9 cellular contexts compared by ENCODE assay signal in the genomic region with DNA sequence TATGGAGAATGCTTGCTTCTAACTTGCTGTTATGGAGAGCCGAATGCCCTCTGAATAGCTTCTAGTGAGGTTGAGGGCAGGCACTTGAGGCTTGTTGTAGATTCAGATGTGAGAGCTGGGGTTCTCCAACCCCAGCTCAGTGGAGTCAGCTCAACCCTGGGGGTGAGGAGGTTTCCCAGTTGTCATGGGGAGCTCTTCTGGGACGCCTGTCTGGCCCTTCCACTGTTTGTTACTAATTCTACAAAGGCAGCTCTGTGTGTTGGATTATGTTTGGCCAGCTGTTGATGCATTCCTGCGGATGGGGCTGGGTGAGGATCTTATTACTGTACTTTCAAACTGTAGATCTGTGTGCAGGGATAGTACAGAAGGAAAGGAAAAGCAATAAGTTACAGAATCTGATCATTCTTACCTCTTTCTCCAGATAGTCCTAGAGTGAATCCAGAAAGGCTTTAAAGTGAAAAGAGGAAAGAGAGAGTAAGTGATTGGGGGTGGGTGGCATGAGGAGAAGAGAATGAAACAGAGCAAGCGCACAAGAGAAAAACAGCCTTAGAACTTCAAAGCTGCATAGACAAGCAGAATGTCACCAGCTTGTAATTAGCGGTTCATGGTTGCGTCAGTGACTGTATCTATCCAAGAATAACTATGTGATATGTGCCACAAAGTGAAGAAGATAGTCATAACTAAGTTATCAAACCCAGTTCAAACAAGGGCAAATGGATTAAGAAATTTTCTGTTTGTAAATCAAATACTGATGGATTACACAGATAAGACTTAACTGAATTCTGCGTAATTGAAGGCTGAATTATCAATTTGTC.
DNase-seq lines count a peak whose midpoint lies in the region; ATAC-seq, FAIRE-seq and TF ChIP-seq lines count a peak whose summit lies in the region.
"Had no signal": no experiment of that assay in that cellular context is flagged by ENCODE, and none has a peak within 500 bp of the region (broad histone marks: within the 10 kb centered on the region; RNA-seq: fewer than 3 reads in every experiment).

No MANE protein-coding gene starts in this region.

- H3K27me3 ChIP-seq in bronchial epithelial cell (ENCODE audit: control insufficient read depth, insufficient read depth, low read length), result no peaks in the 10 kb centered on the region
- no peaks in the 10 kb centered on the region for H3K27me3 ChIP-seq in effector memory CD4-positive, alpha-beta T cell (replicated peaks; ENCODE audit: control insufficient read depth, insufficient read depth, low read length, poor library complexity, severe bottlenecking)

- DNase-seq in GM04504 (ENCODE audit: low read depth) (peak; percentile 35), NCI-H446 treated with DMSO at 0.1 percent for 48 hours (lab: John Stamatoyannopoulos, UW) (peak; percentile 51), bronchial epithelial cell (ENCODE audit: low read depth) (peak; percentile 68), mucosa of descending colon (peak in 2 of 3 donors; percentile 15 to 40), HPDE6-E6E7 (ENCODE audit: extremely low spot score) (no peak), lower leg skin (ENCODE audit: low spot score in 2 of 2) (no peak), SIG-M5 treated with dmso at 0.1 percent for 504 hours (lab: John Stamatoyannopoulos, UW; ENCODE audit: unreplicated experiment) (no peak)
- DNase-seq in effector memory CD4-positive, alpha-beta T cell, result no peak

- WGBS in lower leg skin, 2 donors, result 28 to 38% methylated on average over 7 of the region's 7 CpGs

- intact Hi-C loops in mucosa of descending colon (cut with DNase I, micrococcal nuclease) (no loop called here), lower leg skin (cut with DNase I; ENCODE audit: low total_unique reads) (no loop called here)

- TF ChIP-seq POLR2A in lower leg skin (IDR thresholded peaks at IDR 0.05), result no peak

- no peak for TF ChIP-seq CTCF in bronchial epithelial cell (IDR thresholded peaks at IDR 0.05; ENCODE audit: insufficient read depth, low read length, severe bottlenecking)
- TF ChIP-seq CTCF in mucosa of descending colon (IDR thresholded peaks at IDR 0.05), result no peak
- TF ChIP-seq CTCF in lower leg skin (IDR thresholded peaks at IDR 0.05), result no peak

- H3K27ac ChIP-seq in effector memory CD4-positive, alpha-beta T cell (ENCODE audit: insufficient read depth, low read length, poor library complexity, severe bottlenecking), result no peak overlapping the region

- FAIRE-seq in bronchial epithelial cell (lab: Jason Lieb, UNC), result no peak
- FAIRE-seq: K562 had no signal

- ATAC-seq in mucosa of descending colon, result peak; percentile 82
- ATAC-seq: K562 had no signal

- H3K36me3 ChIP-seq in bronchial epithelial cell (ENCODE audit: control insufficient read depth, insufficient read depth, low read length) (no peaks in the 10 kb centered on the region), mucosa of descending colon (ENCODE audit: low read depth) (no peaks in the 10 kb centered on the region)
- H3K36me3 ChIP-seq in effector memory CD4-positive, alpha-beta T cell (ENCODE audit: control insufficient read depth, insufficient read depth, low read length), result no peaks in the 10 kb centered on the region

- peaks cover 10% of the 10 kb centered on the region for H3K4me1 ChIP-seq in mucosa of descending colon (ENCODE audit: low read depth)
- no peaks in the 10 kb centered on the region for H3K4me1 ChIP-seq in effector memory CD4-positive, alpha-beta T cell (ENCODE audit: control insufficient read depth, insufficient read depth, low read length, poor library complexity, severe bottlenecking)

- H3K4me3 ChIP-seq in bronchial epithelial cell (ENCODE audit: low read depth, low read length), result no peak overlapping the region
- H3K4me3 ChIP-seq in mucosa of descending colon, result no peak overlapping the region
- H3K4me3 ChIP-seq in lower leg skin (ENCODE audit: low read depth, poor library complexity, severe bottlenecking), result no peak overlapping the region
- no peak overlapping the region for H3K4me3 ChIP-seq in effector memory CD4-positive, alpha-beta T cell (ENCODE audit: insufficient read depth, low read depth, low read length, poor library complexity, severe bottlenecking)
- H3K4me3 ChIP-seq: K562 had no signal

- H3K9me3 ChIP-seq in mucosa of descending colon, result no peaks in the 10 kb centered on the region
- H3K9me3 ChIP-seq in effector memory CD4-positive, alpha-beta T cell (ENCODE audit: control insufficient read depth, low read length), result no peaks in the 10 kb centered on the region

Comparison
In these comparisons a context has a peak if more than half of its experiments do, and no peak if none do; other contexts are left out.
1. DNase-seq: peak in GM04504 (single experiment), NCI-H446 treated with DMSO at 0.1 percent for 48 hours (single experiment), bronchial epithelial cell (single experiment) and mucosa of descending colon (2 of 3); none in HPDE6-E6E7 (single experiment), lower leg skin (0 of 2), effector memory CD4-positive, alpha-beta T cell (0 of 3) and SIG-M5 treated with dmso at 0.1 percent for 504 hours (single experiment).